ENCODE assay signal across 9 cellular contexts in genomic region chr15:63509933-63510547, GRCh38. TPM values are rescaled to one million over a fixed set of nuclear protein-coding genes. Genes with fewer than 3 reads are reported as not detected.
DNase-seq lines count a peak whose midpoint lies in the region; ATAC-seq and TF ChIP-seq lines count a peak whose summit lies in the region.
"Had no signal": no experiment of that assay in that cellular context is flagged by ENCODE, and none has a peak within 500 bp of the region (broad histone marks: within the 10 kb centered on the region; RNA-seq: fewer than 3 reads in every experiment).

No MANE protein-coding gene starts in this region.

- ATAC-seq in natural killer cell (no peak), heart right ventricle (no peak)

- H3K4me3 ChIP-seq in OCI-LY7 (ENCODE audit: low read depth, low read length, poor library complexity, severe bottlenecking) (no peak overlapping the region), choroid plexus epithelial cell (ENCODE audit: low read depth, low read length) (no peak overlapping the region), heart right ventricle (no peak overlapping the region), esophagus squamous epithelium (no peak overlapping the region)

- H3K9me3 Mint-ChIP-seq in Calu3 (ENCODE audit: low read depth, unreplicated experiment) (no peaks in the 10 kb centered on the region), natural killer cell (no peaks in the 10 kb centered on the region), endothelial cell (ENCODE audit: unreplicated experiment) (no peaks in the 10 kb centered on the region)
- H3K9me3 Mint-ChIP-seq: nephron had no signal

- peaks cover 65% of the 10 kb centered on the region for H4K20me1 ChIP-seq in OCI-LY7 (ENCODE audit: insufficient read depth, low read length)

- H3K27me3 Mint-ChIP-seq in Calu3 (ENCODE audit: unreplicated experiment) (no peaks in the 10 kb centered on the region), natural killer cell (ENCODE audit: low read depth in 2 of 2) (no peaks in the 10 kb centered on the region), endothelial cell (ENCODE audit: unreplicated experiment) (no peaks in the 10 kb centered on the region)

- DNase-seq in Calu3 = no peak
- DNase-seq in OCI-LY7 (ENCODE audit: low spot score) = no peak
- DNase-seq in choroid plexus epithelial cell (ENCODE audit: low read depth) = peak; percentile 48
- no peak for DNase-seq in natural killer cell
- DNase-seq in endothelial cell (ENCODE audit: low spot score) = no peak
- no peak for DNase-seq in SKM-1 treated with dmso at 0.1 percent for 144 hours (lab: John Stamatoyannopoulos, UW; ENCODE audit: unreplicated experiment)
- no peak for DNase-seq in heart right ventricle
- no peak for DNase-seq in esophagus squamous epithelium (lab: John Stamatoyannopoulos, UW)

- no peak for TF ChIP-seq POLR2A in esophagus squamous epithelium (IDR thresholded peaks at IDR 0.05)

- H3K9me2 ChIP-seq in OCI-LY7 (ENCODE audit: insufficient read depth, low read length) = no peaks in the 10 kb centered on the region

- BruUV-seq in Calu3 (replicated peaks; lab: Mats Ljungman, UMichigan) (no TSS peak), OCI-LY7 (replicated peaks; lab: Mats Ljungman, UMichigan) (no TSS peak)

- H2AFZ ChIP-seq in OCI-LY7 (ENCODE audit: low read length) = no peak overlapping the region

- CTCF ChIA-PET in Calu3 (lab: Charles Lee) (interaction anchor here (0.5 to 1.3 kb wide), 6 partner anchors 9 to 172 kb away, joined by 3 to 5 read pairs (median 4); no protein-coding TSS in a partner anchor), OCI-LY7 (lab: Charles Lee; ENCODE audit: unreplicated experiment) (no interaction called here)

- no peak for TF ChIP-seq CTCF in Calu3 (IDR thresholded peaks at IDR 0.05; ENCODE audit: unreplicated experiment)
- TF ChIP-seq CTCF in OCI-LY7 (conservative IDR thresholded peaks at IDR 0.05; ENCODE audit: low read length) = no peak
- TF ChIP-seq CTCF in choroid plexus epithelial cell (conservative IDR thresholded peaks at IDR 0.05; ENCODE audit: low read depth, low read length) = no peak
- no peak for TF ChIP-seq CTCF in natural killer cell (IDR thresholded peaks at IDR 0.05)
- TF ChIP-seq CTCF in endothelial cell (IDR thresholded peaks at IDR 0.05; ENCODE audit: unreplicated experiment) = no peak
- no peak for TF ChIP-seq CTCF in heart right ventricle (IDR thresholded peaks at IDR 0.05)
- no peak for TF ChIP-seq CTCF in esophagus squamous epithelium (IDR thresholded peaks at IDR 0.05)

- H3K9me3 ChIP-seq in OCI-LY7 (ENCODE audit: low read length) (no peaks in the 10 kb centered on the region), heart right ventricle (no peaks in the 10 kb centered on the region), esophagus squamous epithelium (no peaks in the 10 kb centered on the region)

- peaks cover 75% of the 10 kb centered on the region for H3K4me1 Mint-ChIP-seq in Calu3 (ENCODE audit: low read depth, unreplicated experiment)
- peaks cover 77 to 79% of the 10 kb centered on the region in 2 donors for H3K4me1 Mint-ChIP-seq in natural killer cell
- peaks cover 21% of the 10 kb centered on the region for H3K4me1 Mint-ChIP-seq in endothelial cell (ENCODE audit: unreplicated experiment)

- POLR2A ChIA-PET in OCI-LY7 (lab: Charles Lee) = interaction anchor here (0.6 to 1.7 kb wide), 8 partner anchors 9 to 348 kb away, joined by 3 to 7 read pairs (median 4); no protein-coding TSS in a partner anchor

- H3K36me3 ChIP-seq in OCI-LY7 (ENCODE audit: insufficient read depth, low read length) = no peaks in the 10 kb centered on the region
- no peaks in the 10 kb centered on the region for H3K36me3 ChIP-seq in heart right ventricle
- no peaks in the 10 kb centered on the region for H3K36me3 ChIP-seq in esophagus squamous epithelium

- H3K27ac ChIP-seq in OCI-LY7 (ENCODE audit: low read depth, low read length, poor library complexity, severe bottlenecking) (no peak overlapping the region), heart right ventricle (peak overlapping the region in 2 of 10 donors; percentile 6), esophagus squamous epithelium (peak overlapping the region in 2 of 4 donors; percentile 41 to 47)

- peaks cover 60% of the 10 kb centered on the region for H3K4me1 ChIP-seq in OCI-LY7 (ENCODE audit: insufficient read depth, low read length, poor library complexity, severe bottlenecking)
- peaks cover 6 to 92% (median 60%) of the 10 kb centered on the region in 9 donors for H3K4me1 ChIP-seq in heart right ventricle
- peaks cover 53 to 81% (median 54%) of the 10 kb centered on the region in 3 donors for H3K4me1 ChIP-seq in esophagus squamous epithelium

- H3K27ac Mint-ChIP-seq in Calu3 (ENCODE audit: unreplicated experiment) (peak overlapping the region; percentile 70), natural killer cell (peak overlapping the region; percentile 39 to 68), endothelial cell (ENCODE audit: unreplicated experiment) (no peak overlapping the region)

- peaks cover 17% of the 10 kb centered on the region for H3K36me3 Mint-ChIP-seq in Calu3 (ENCODE audit: insufficient read depth, unreplicated experiment)
- no peaks in the 10 kb centered on the region for H3K36me3 Mint-ChIP-seq in natural killer cell
- H3K36me3 Mint-ChIP-seq in endothelial cell (ENCODE audit: low read depth, unreplicated experiment) = peaks cover 4% of the 10 kb centered on the region

- H3K79me2 ChIP-seq in OCI-LY7 (ENCODE audit: insufficient read depth, low read depth, low read length) = peaks cover 99% of the 10 kb centered on the region

- intact Hi-C loops in Calu3 (cut with micrococcal nuclease; ENCODE audit: unreplicated experiment) (loop anchor here (5.0 kb wide), 1 partner anchor 42 kb away; no protein-coding TSS in a partner anchor), OCI-LY7 (cut with micrococcal nuclease; ENCODE audit: unreplicated experiment) (loop anchor here (5.0 to 10.0 kb wide), 2 partner anchors 87 to 315 kb away; partner anchors contain the start of gene FBXL22), natural killer cell (cut with micrococcal nuclease) (loop anchor here (5.0 kb wide), 2 partner anchors 43 to 92 kb away; no protein-coding TSS in a partner anchor), heart right ventricle (cut with DNase I) (loop anchor here in 6 of 10 donors (5.0 to 10.0 kb wide), 5 partner anchors 37 to 87 kb away; partner anchors contain the start of gene FBXL22 (in 3 of the 6)), esophagus squamous epithelium (cut with DNase I) (loop anchor here (10.0 kb wide), 1 partner anchor 85 kb away; the partner anchor contains the start of gene FBXL22)

- peak overlapping the region; percentile 24 for H3K4me3 Mint-ChIP-seq in Calu3 (ENCODE audit: low read depth, unreplicated experiment)
- H3K4me3 Mint-ChIP-seq in natural killer cell = peak overlapping the region; percentile 22
- H3K4me3 Mint-ChIP-seq in endothelial cell (ENCODE audit: unreplicated experiment) = no peak overlapping the region
- H3K4me3 Mint-ChIP-seq: nephron had no signal

- H3K27me3 ChIP-seq in heart right ventricle (no peaks in the 10 kb centered on the region), esophagus squamous epithelium (no peaks in the 10 kb centered on the region)

- 50 to 55% methylated on average over 4 of the region's 4 CpGs for WGBS in heart right ventricle, 2 donors
- 12 to 16% methylated on average over 4 of the region's 4 CpGs for WGBS in esophagus squamous epithelium, 2 donors

- peak overlapping the region; percentile 32; the same call in 1 of the 2 replicates for H3K4me2 ChIP-seq in OCI-LY7 (ENCODE audit: low read length)

RNA-seq across cellular contexts. Expression of gene USP3, which starts 5.6 kb away (rescaled TPM):
- 70.7 and 80.8 TPM in 2 replicates for total RNA-seq in Calu3 (2022)
- total RNA-seq in OCI-LY7 (2014; rRNA removed; shearing (Covaris generic)) = 26.3 and 34.6 TPM in 2 replicates
- 53.0 and 64.9 TPM in 2 replicates for total RNA-seq in OCI-LY7 (2022)
- total RNA-seq in natural killer cell = 100 to 1,000 TPM; 163 to 187 (median 169) TPM
- 33.5 TPM for total RNA-seq in endothelial cell (ENCODE audit: unreplicated experiment)
- total RNA-seq in heart right ventricle = 10 to 100 TPM; 11.4 to 23.7 (median 17.6) TPM
- 10 to 100 TPM in 1 of 2 donors, 1 to 10 TPM in 1; 8.4 to 15.4 TPM for polyA plus RNA-seq in heart right ventricle
- 10 to 100 TPM; 27.3 to 52.8 (median 32.2) TPM for total RNA-seq in esophagus squamous epithelium
